ENCODE assay signal across 15 cellular contexts in genomic region chr9:134226221-134226930, GRCh38.
DNase-seq lines count a peak whose midpoint lies in the region; ATAC-seq and TF ChIP-seq lines count a peak whose summit lies in the region.
"Had no signal": no experiment of that assay in that cellular context is flagged by ENCODE, and none has a peak within 500 bp of the region (broad histone marks: within the 10 kb centered on the region; RNA-seq: fewer than 3 reads in every experiment).

No MANE protein-coding gene starts in this region.

- no peak for TF ChIP-seq EP300 in ovary (IDR thresholded peaks at IDR 0.05)

- H3K9me3 ChIP-seq in ovary (no peaks in the 10 kb centered on the region), WERI-Rb-1 (ENCODE audit: severe bottlenecking) (no peaks in the 10 kb centered on the region)

- 71 to 78% (median 73%) methylated on average over 27 of the region's 27 CpGs for WGBS in ovary, 3 donors

- TF ChIP-seq CTCF in fibroblast of villous mesenchyme (IDR thresholded peaks at IDR 0.05; ENCODE audit: insufficient read depth, low read depth, low read length) (no peak), ovary (IDR thresholded peaks at IDR 0.05) (no peak), WERI-Rb-1 (IDR thresholded peaks at IDR 0.05; ENCODE audit: low read depth, low read length) (no peak)

- intact Hi-C loops in ovary (cut with DNase I) = no loop called here

- no peaks in the 10 kb centered on the region for H3K27me3 ChIP-seq in ovary
- no peaks in the 10 kb centered on the region for H3K27me3 ChIP-seq in WERI-Rb-1 (ENCODE audit: insufficient read depth, low read depth, severe bottlenecking)

- H3K4me3 ChIP-seq in fibroblast of villous mesenchyme (ENCODE audit: low read depth, low read length) (no peak overlapping the region), ovary (no peak overlapping the region), WERI-Rb-1 (ENCODE audit: low read depth, low read length) (no peak overlapping the region)

- DNase-seq in GF-D8 (lab: John Stamatoyannopoulos, UW) = peak; percentile 55
- peak; percentile 27 to 54 for DNase-seq in NOMO-1 (lab: John Stamatoyannopoulos, UW; ENCODE audit: unreplicated experiment in 2 of 2)
- DNase-seq in fibroblast of villous mesenchyme (ENCODE audit: low read depth) = peak; percentile 92
- peak in 3 of 5 donors; percentile 33 to 55 (median 33) for DNase-seq in ovary
- DNase-seq in NCI-H446 (lab: John Stamatoyannopoulos, UW) = no peak
- DNase-seq in WERI-Rb-1 = no peak
- no peak for DNase-seq in Ammon's horn (ENCODE audit: low spot score)
- DNase-seq: activated CD4-positive, CD25-positive, alpha-beta regulatory T cell; activated T-cell treated with anti-CD3 and anti-CD28 coated beads, Interleukin-2, amount 50 U/mL, for 4 hours; COR-L47; effector CD4-positive, alpha-beta T cell; hippocampal formation; NCI-H1048; stimulated activated naive B cell treated with anti-CD40 and anti-IgM and Interleukin-4, amounts not matched to agents 10 μg/mL and 1 μg/mL and 100 μg/mL, for 72 hours had no signal

- H3K4me1 ChIP-seq in ovary (ENCODE audit: insufficient read depth) = peaks cover 28% of the 10 kb centered on the region

- H3K27ac ChIP-seq in ovary = no peak overlapping the region
- H3K27ac ChIP-seq in WERI-Rb-1 = no peak overlapping the region

- H3K36me3 ChIP-seq in ovary (no peaks in the 10 kb centered on the region), WERI-Rb-1 (no peaks in the 10 kb centered on the region)

- no peak for ATAC-seq in GM19397 (IDR thresholded peaks at IDR 0.05; ENCODE audit: unreplicated experiment)
- ATAC-seq: activated T-cell treated with anti-CD3 and anti-CD28 coated beads, Interleukin-2, amount 50 U/mL, for 4 hours; stimulated activated naive B cell treated with anti-CD40 and anti-IgM and Interleukin-4, amounts not matched to agents 10 μg/mL and 1 μg/mL and 100 μg/mL, for 72 hours had no signal

- no peak for TF ChIP-seq POLR2A in ovary (IDR thresholded peaks at IDR 0.05)

Comparison
In these comparisons a context has a peak if more than half of its experiments do, and no peak if none do; other contexts are left out.
1. DNase-seq: peak in GF-D8 (single experiment), NOMO-1 (2 of 2), fibroblast of villous mesenchyme (single experiment) and ovary (3 of 5); none in NCI-H446 (0 of 2), WERI-Rb-1 (single experiment) and Ammon's horn (single experiment).